ENCODE assay signal across 14 cellular contexts in genomic region chr17:71423871-71424546, GRCh38.
A peak's percentile ranks its signal among the peaks of the same experiment; 100 is the strongest.
DNase-seq lines count a peak whose midpoint lies in the region; ATAC-seq, FAIRE-seq and TF ChIP-seq lines count a peak whose summit lies in the region.
"Had no signal": no experiment of that assay in that cellular context is flagged by ENCODE, and none has a peak within 500 bp of the region (broad histone marks: within the 10 kb centered on the region; RNA-seq: fewer than 3 reads in every experiment).

No MANE protein-coding gene starts in this region.

- no peak; a peak in 1 of 5 replicates for TF ChIP-seq RAD21 in A549 (conservative IDR thresholded peaks at IDR 0.05 in 1 of 2, IDR thresholded peaks at IDR 0.05 in 1 of 2)

- FAIRE-seq in A549 (lab: Jason Lieb, UNC), result peak; percentile 59
- FAIRE-seq in bronchial epithelial cell (lab: Jason Lieb, UNC), result no peak
- FAIRE-seq: endothelial cell of umbilical vein, GM12891 had no signal

- POLR2A ChIA-PET in A549 (lab: Yijun Ruan, JAX), result no interaction called here

- WGBS in A549 (ENCODE audit: missing lambda C conversion rate), result 42% methylated on average over 5 of the region's 5 CpGs

- no peak for TF ChIP-seq CTCF in A549 (IDR thresholded peaks at IDR 0.05)
- no peak for TF ChIP-seq CTCF in bronchial epithelial cell (IDR thresholded peaks at IDR 0.05; ENCODE audit: insufficient read depth, low read length, severe bottlenecking)

- no peaks in the 10 kb centered on the region for H3K27me3 ChIP-seq in bronchial epithelial cell (ENCODE audit: control insufficient read depth, insufficient read depth, low read length)
- H3K27me3 ChIP-seq: neural progenitor cell had no signal

- H3K36me3 ChIP-seq in bronchial epithelial cell (ENCODE audit: control insufficient read depth, insufficient read depth, low read length), result no peaks in the 10 kb centered on the region
- H3K36me3 ChIP-seq: neural progenitor cell had no signal

- H3K4me3 ChIP-seq in A549, result no peak overlapping the region
- no peak overlapping the region for H3K4me3 ChIP-seq in bronchial epithelial cell (ENCODE audit: low read depth, low read length)
- H3K4me3 ChIP-seq: neural progenitor cell had no signal

- peak overlapping the region; percentile 21; the same call in 2 of the 3 replicates for H3K4me2 ChIP-seq in A549
- H3K4me2 ChIP-seq: neural progenitor cell had no signal

- DNase-seq in A549 (ENCODE audit: low read depth in 1 of 2, low spot score in 1 of 2) (peak in 1 of 2 experiments; percentile 22), HCEC 1CT (peak; percentile 17), NCI-H345 (lab: John Stamatoyannopoulos, UW) (peak; percentile 90), bronchial epithelial cell (ENCODE audit: low read depth) (peak; percentile 99), hippocampal formation (lab: John Stamatoyannopoulos, UW) (no peak), left lobe of liver (ENCODE audit: low spot score) (no peak), NCI-H1048 (lab: John Stamatoyannopoulos, UW) (no peak)
- DNase-seq: activated CD8-positive, alpha-beta memory T cell treated with anti-CD3 and anti-CD28 coated beads, Interleukin-2, amount 10 ng/mL, durations not matched to agents 7 days and 5 days; stimulated activated naive CD4-positive, alpha-beta T cell; T-helper 9 cell had no signal

- TF ChIP-seq POLR2A in A549 (IDR thresholded peaks at IDR 0.05; ENCODE audit: low read length), result no peak

- ATAC-seq in A549 (peak; percentile 51 to 83), left lobe of liver (no peak), GM19351 (IDR thresholded peaks at IDR 0.05; ENCODE audit: unreplicated experiment) (no peak)
- ATAC-seq: activated CD8-positive, alpha-beta memory T cell treated with anti-CD3 and anti-CD28 coated beads, Interleukin-2, amount 10 ng/mL, durations not matched to agents 7 days and 5 days had no signal

- H3K27ac ChIP-seq in A549, result peak overlapping the region in 1 of 2 experiments; percentile 42; a peak in 4 of 6 replicates
- H3K27ac ChIP-seq: neural progenitor cell had no signal

- H3K9me3 ChIP-seq in A549, result no peaks in the 10 kb centered on the region; the same call in 2 of the 3 replicates

- CTCF ChIA-PET in A549 (lab: Yijun Ruan, JAX), result interaction anchor here (0.8 kb wide), 1 partner anchor 11 kb away, joined by 4 read pairs; no protein-coding TSS in a partner anchor

- peak; percentile 52 to 57; a peak in 2 of 5 replicates for TF ChIP-seq EP300 in A549 (IDR thresholded peaks at IDR 0.05)

- H3K4me1 ChIP-seq in A549, result peaks cover 13% of the 10 kb centered on the region; the same call in 2 of the 3 replicates
- H3K4me1 ChIP-seq: neural progenitor cell had no signal

TF ChIP-seq in A549, 52 proteins besides CTCF, POLR2A, EP300 and RAD21 (continues in another document):
- TF ChIP-seq, protein P1, sequence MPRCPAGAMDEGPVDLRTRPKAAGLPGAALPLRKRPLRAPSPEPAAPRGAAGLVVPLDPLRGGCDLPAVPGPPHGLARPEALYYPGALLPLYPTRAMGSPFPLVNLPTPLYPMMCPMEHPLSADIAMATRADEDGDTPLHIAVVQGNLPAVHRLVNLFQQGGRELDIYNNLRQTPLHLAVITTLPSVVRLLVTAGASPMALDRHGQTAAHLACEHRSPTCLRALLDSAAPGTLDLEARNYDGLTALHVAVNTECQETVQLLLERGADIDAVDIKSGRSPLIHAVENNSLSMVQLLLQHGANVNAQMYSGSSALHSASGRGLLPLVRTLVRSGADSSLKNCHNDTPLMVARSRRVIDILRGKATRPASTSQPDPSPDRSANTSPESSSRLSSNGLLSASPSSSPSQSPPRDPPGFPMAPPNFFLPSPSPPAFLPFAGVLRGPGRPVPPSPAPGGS (IDR thresholded peaks at IDR 0.05), result peak; percentile 21; the same call in 1 of the 3 replicates
- TF ChIP-seq SMC3 (IDR thresholded peaks at IDR 0.05) (0 out of 3 replicates have a peak, but pooled peaks have one; percentile 14), MYC (IDR thresholded peaks at IDR 0.05; ENCODE audit: borderline replicate concordance, low read length) (no peak), FOSB (CRISPR knock-in tag; IDR thresholded peaks at IDR 0.05) (no peak), ZNF302 (CRISPR knock-in tag; IDR thresholded peaks at IDR 0.05) (no peak), FOSL2 (IDR thresholded peaks at IDR 0.05) (peak; percentile 21; the same call in 1 of the 2 replicates), FOSL2 (CRISPR knock-in tag; IDR thresholded peaks at IDR 0.05) (no peak), HOXB5 (CRISPR knock-in tag; IDR thresholded peaks at IDR 0.05) (no peak), JUNB (IDR thresholded peaks at IDR 0.05) (peak; percentile 64; the same call in 1 of the 2 replicates), ATOH8 (CRISPR knock-in tag; IDR thresholded peaks at IDR 0.05; ENCODE audit: low read depth) (no peak), GATA3 (IDR thresholded peaks at IDR 0.05; ENCODE audit: borderline replicate concordance) (peak; percentile 26; the same call in 1 of the 2 replicates), MAZ (IDR thresholded peaks at IDR 0.05; ENCODE audit: borderline replicate concordance, low read depth, low read length) (no peak), TP53 (CRISPR knock-in tag; IDR thresholded peaks at IDR 0.05) (no peak), RCOR1 (IDR thresholded peaks at IDR 0.05; ENCODE audit: low read depth, low read length) (no peak), HMGXB4 (CRISPR knock-in tag; IDR thresholded peaks at IDR 0.05; ENCODE audit: borderline replicate concordance) (no peak), NPAS2 (CRISPR knock-in tag; IDR thresholded peaks at IDR 0.05; ENCODE audit: borderline replicate concordance) (no peak), HOXB13 (CRISPR knock-in tag; IDR thresholded peaks at IDR 0.05; ENCODE audit: low read depth) (no peak), ZFP36 (IDR thresholded peaks at IDR 0.05; ENCODE audit: borderline replicate concordance, partially characterized antibody) (no peak), MAX (IDR thresholded peaks at IDR 0.05) (no peak), NFE2L2 (conservative IDR thresholded peaks at IDR 0.05; ENCODE audit: low read length) (no peak), HDAC2 (IDR thresholded peaks at IDR 0.05) (no peak), PHF8 (IDR thresholded peaks at IDR 0.05; ENCODE audit: borderline replicate concordance, low read depth) (no peak), TFCP2L1 (CRISPR knock-in tag; IDR thresholded peaks at IDR 0.05) (no peak), PBX3 (IDR thresholded peaks at IDR 0.05) (no peak), HEYL (CRISPR knock-in tag; IDR thresholded peaks at IDR 0.05) (no peak), MAFK (IDR thresholded peaks at IDR 0.05; ENCODE audit: partially characterized antibody) (no peak), FOXS1 (CRISPR knock-in tag; IDR thresholded peaks at IDR 0.05) (no peak), RFX5 (IDR thresholded peaks at IDR 0.05) (no peak), ESRRA (IDR thresholded peaks at IDR 0.05; ENCODE audit: borderline replicate concordance, low read length) (no peak), CHD4 (IDR thresholded peaks at IDR 0.05; ENCODE audit: borderline replicate concordance) (no peak), EHF (CRISPR knock-in tag; IDR thresholded peaks at IDR 0.05) (no peak), CEBPB (IDR thresholded peaks at IDR 0.05) (no peak; a peak in 1 of 4 replicates), NR3C1 (IDR thresholded peaks at IDR 0.05) (no peak), HOXA7 (CRISPR knock-in tag; IDR thresholded peaks at IDR 0.05) (no peak), KDM1A (IDR thresholded peaks at IDR 0.05; ENCODE audit: low read depth) (no peak), KDM5A (IDR thresholded peaks at IDR 0.05) (no peak)
- TF ChIP-seq, protein P2, sequence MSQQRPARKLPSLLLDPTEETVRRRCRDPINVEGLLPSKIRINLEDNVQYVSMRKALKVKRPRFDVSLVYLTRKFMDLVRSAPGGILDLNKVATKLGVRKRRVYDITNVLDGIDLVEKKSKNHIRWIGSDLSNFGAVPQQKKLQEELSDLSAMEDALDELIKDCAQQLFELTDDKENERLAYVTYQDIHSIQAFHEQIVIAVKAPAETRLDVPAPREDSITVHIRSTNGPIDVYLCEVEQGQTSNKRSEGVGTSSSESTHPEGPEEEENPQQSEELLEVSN (IDR thresholded peaks at IDR 0.05; ENCODE audit: borderline replicate concordance, low read depth), result no peak

Comparison
In these comparisons a context has a peak if more than half of its experiments do, and no peak if none do; other contexts are left out.
1. ATAC-seq: peak in A549 (2 of 2); none in left lobe of liver (single experiment) and GM19351 (single experiment).
2. DNase-seq: peak in HCEC 1CT (single experiment), NCI-H345 (single experiment) and bronchial epithelial cell (single experiment); none in hippocampal formation (0 of 2), left lobe of liver (single experiment) and NCI-H1048 (single experiment).